9 cellular contexts compared by ENCODE assay signal in genomic region chr18:31723998-31724711, GRCh38. TPM values are rescaled to one million over a fixed set of nuclear protein-coding genes. Genes with fewer than 3 reads are reported as not detected.
DNase-seq lines count a peak whose midpoint lies in the region; ATAC-seq and TF ChIP-seq lines count a peak whose summit lies in the region.
"Had no signal": no experiment of that assay in that cellular context is flagged by ENCODE, and none has a peak within 500 bp of the region (broad histone marks: within the 10 kb centered on the region; RNA-seq: fewer than 3 reads in every experiment).

No MANE protein-coding gene starts in this region.

- no peaks in the 10 kb centered on the region for H4K20me1 ChIP-seq in osteoblast (ENCODE audit: insufficient read depth, low read length)

- H3K79me2 ChIP-seq in osteoblast (ENCODE audit: insufficient read depth, low read length) = no peaks in the 10 kb centered on the region

- H2AFZ ChIP-seq in osteoblast (ENCODE audit: low read length) = peak overlapping the region; percentile 90

- H3K27ac ChIP-seq in osteoblast (ENCODE audit: low read depth, low read length) = no peak overlapping the region

- H3K27ac Mint-ChIP-seq in Caco-2 (ENCODE audit: unreplicated experiment) = no peak overlapping the region
- H3K27ac Mint-ChIP-seq: activated naive CD4-positive, alpha-beta T cell treated with anti-CD3 and anti-CD28 coated beads, Interleukin-2, amount 50 U/mL, for 72 hours had no signal

- CTCF ChIA-PET in Caco-2 (lab: Charles Lee) = interaction anchor here (1.2 kb wide), 1 partner anchor 168 kb away, joined by 3 read pairs; no protein-coding TSS in a partner anchor

- DNase-seq in Caco-2 (no peak), LNCaP clone FGC (ENCODE audit: low read depth) (no peak), epithelial cell of proximal tubule (ENCODE audit: low read depth) (no peak), osteoblast (ENCODE audit: insufficient read length, low spot score, missing footprints) (peak; percentile 78), NCI-H1436 treated with DMSO at 0.1 percent for 48 hours (lab: John Stamatoyannopoulos, UW) (no peak), KBM-7 (no peak)

- peak overlapping the region; percentile 86 for H3K4me2 ChIP-seq in osteoblast (ENCODE audit: insufficient read depth, low read length)

- H3K4me1 ChIP-seq in Caco-2 = no peaks in the 10 kb centered on the region
- H3K4me1 ChIP-seq in osteoblast (ENCODE audit: insufficient read depth, low read length) = peaks cover 4% of the 10 kb centered on the region

- no peaks in the 10 kb centered on the region for H3K9me3 Mint-ChIP-seq in Caco-2 (ENCODE audit: unreplicated experiment)

- no TSS peak for BruUV-seq in Caco-2 (replicated peaks; lab: Mats Ljungman, UMichigan)

- no peak for ATAC-seq in HG02840 (IDR thresholded peaks at IDR 0.05; ENCODE audit: low FRiP score, unreplicated experiment)
- ATAC-seq in GM21619 (IDR thresholded peaks at IDR 0.05; ENCODE audit: unreplicated experiment) = no peak

- H3K4me3 ChIP-seq in Caco-2 (ENCODE audit: low read depth, low read length) = peak overlapping the region; percentile 37
- 0 out of 2 replicates have a peak overlapping the region, but pooled peaks have one; percentile 9 for H3K4me3 ChIP-seq in LNCaP clone FGC (ENCODE audit: low read depth, low read length)
- peak overlapping the region; percentile 65 for H3K4me3 ChIP-seq in epithelial cell of proximal tubule (ENCODE audit: low read depth, low read length)
- H3K4me3 ChIP-seq in osteoblast (ENCODE audit: insufficient read depth, low read length) = peak overlapping the region; percentile 74

- in situ Hi-C loops in KBM-7 (cut with MboI; ENCODE audit: low pct_unique_long_range_greater_than_20kb, low sequenced_read_pairs) = no loop called here

- intact Hi-C loops in Caco-2 (cut with micrococcal nuclease; ENCODE audit: unreplicated experiment) = loop anchor here (2.0 kb wide), 1 partner anchor 39 kb away; the partner anchor contains the start of gene B4GALT6

- TF ChIP-seq CTCF in Caco-2 (IDR thresholded peaks at IDR 0.05; ENCODE audit: insufficient read depth in 1 of 2, low read depth in 1 of 2, low read length in 1 of 2, severe bottlenecking in 1 of 2, unreplicated experiment in 1 of 2) = no peak
- TF ChIP-seq CTCF in LNCaP clone FGC (IDR thresholded peaks at IDR 0.05; ENCODE audit: control insufficient read depth, extremely low read depth, insufficient read depth) = no peak
- no peak for TF ChIP-seq CTCF in epithelial cell of proximal tubule (conservative IDR thresholded peaks at IDR 0.05; ENCODE audit: low read depth, low read length)
- TF ChIP-seq CTCF in osteoblast (IDR thresholded peaks at IDR 0.05; ENCODE audit: extremely low read depth, low read depth, low read length) = no peak

- POLR2A ChIA-PET in Caco-2 (lab: Charles Lee) = no interaction called here

- H3K36me3 ChIP-seq in Caco-2 (ENCODE audit: control insufficient read depth, insufficient read depth, low read length) (no peaks in the 10 kb centered on the region), osteoblast (ENCODE audit: insufficient read depth, low read length) (no peaks in the 10 kb centered on the region)

- no peaks in the 10 kb centered on the region for H3K36me3 Mint-ChIP-seq in Caco-2 (ENCODE audit: insufficient read depth, unreplicated experiment)

- H3K27me3 ChIP-seq in Caco-2 (replicated peaks; ENCODE audit: control insufficient read depth, insufficient read depth, low read length) = no peaks in the 10 kb centered on the region
- H3K27me3 ChIP-seq in osteoblast (ENCODE audit: insufficient read depth, low read length) = peaks cover 3% of the 10 kb centered on the region

- H3K9me3 ChIP-seq in Caco-2 (no peaks in the 10 kb centered on the region), osteoblast (ENCODE audit: low read depth, low read length) (no peaks in the 10 kb centered on the region)

- H3K27me3 Mint-ChIP-seq in Caco-2 (ENCODE audit: insufficient read depth, unreplicated experiment) = no peaks in the 10 kb centered on the region

- H3K4me3 Mint-ChIP-seq in Caco-2 (ENCODE audit: unreplicated experiment) = peak overlapping the region; percentile 74

- no peaks in the 10 kb centered on the region for H3K4me1 Mint-ChIP-seq in Caco-2 (ENCODE audit: low read depth, unreplicated experiment)

RNA-seq across cellular contexts. Expression of gene SLC25A52, which starts 36.5 kb away (rescaled TPM):
- total RNA-seq in Caco-2 (2022) = not detected in 2 replicates
- total RNA-seq in epithelial cell of proximal tubule = not detected in 2 replicates
- not detected in 2 replicates for total RNA-seq in osteoblast
- total RNA-seq: activated naive CD4-positive, alpha-beta T cell treated with anti-CD3 and anti-CD28 coated beads, Interleukin-2, amount 50 U/mL, for 72 hours had no signal

RNA-seq across cellular contexts. Expression of gene B4GALT6, which starts 39.8 kb away (rescaled TPM):
- total RNA-seq in Caco-2 (2022) = 22.4 and 28.5 TPM in 2 replicates
- total RNA-seq in epithelial cell of proximal tubule = 7.4 and 20.8 TPM in 2 replicates
- total RNA-seq in osteoblast = 2.2 and 2.9 TPM in 2 replicates

Comparison
In these comparisons a context has a peak if more than half of its experiments do, and no peak if none do; other contexts are left out.
1. H3K4me3 ChIP-seq: peak in every context shown above with its lines; median percentile 74 in osteoblast; 65 in epithelial cell of proximal tubule; 37 in Caco-2; 9 in LNCaP clone FGC.